In the genomic region with DNA sequence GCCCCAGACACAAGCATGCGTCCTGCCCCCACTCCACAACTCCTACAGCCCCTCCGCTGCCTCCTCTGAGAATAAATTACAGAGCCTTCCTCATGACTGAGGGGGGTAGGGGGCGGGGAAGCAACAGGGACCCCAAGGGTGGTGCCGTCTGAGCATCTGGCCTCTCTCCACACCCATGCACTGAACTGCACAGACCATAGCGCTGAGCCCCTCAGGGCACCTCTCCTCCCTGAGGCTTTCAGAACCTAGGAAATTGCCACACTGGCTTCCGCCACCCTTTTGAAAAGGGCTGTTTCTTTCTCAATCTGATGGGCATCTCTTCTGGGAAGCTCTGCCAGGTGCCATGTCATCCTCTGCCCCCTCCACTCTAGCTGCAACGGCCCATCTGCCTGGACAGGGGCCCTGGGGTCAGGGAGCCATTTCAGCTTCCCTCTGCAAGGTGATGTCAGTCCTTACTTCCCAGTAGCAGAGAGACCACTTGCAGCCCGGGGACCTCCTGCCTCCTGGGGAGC, we compare ENCODE assay signal across 19 cellular contexts. TPM values are rescaled to one million over a fixed set of nuclear protein-coding genes. Genes with fewer than 3 reads are reported as not detected.
DNase-seq lines count a peak whose midpoint lies in the region; ATAC-seq and TF ChIP-seq lines count a peak whose summit lies in the region.
"Had no signal": no experiment of that assay in that cellular context is flagged by ENCODE, and none has a peak within 500 bp of the region (broad histone marks: within the 10 kb centered on the region; RNA-seq: fewer than 3 reads in every experiment).

No MANE protein-coding gene starts in this region.

- no peaks in the 10 kb centered on the region for H4K20me1 ChIP-seq in Loucy (ENCODE audit: insufficient read depth, low read length, poor library complexity, severe bottlenecking)

- no peak overlapping the region for H3K23ac ChIP-seq in neuronal stem cell (ENCODE audit: low read depth, low read length, poor library complexity)

- no peak overlapping the region for H3K27ac ChIP-seq in CD4-positive, alpha-beta memory T cell (ENCODE audit: low read depth, low read length)
- H3K27ac ChIP-seq in neuronal stem cell (replicated peaks; ENCODE audit: low read length) (no peak overlapping the region), gastrocnemius medialis (no peak overlapping the region), ovary (no peak overlapping the region)
- H3K27ac ChIP-seq: gastroesophageal sphincter had no signal

- H3K27me3 ChIP-seq in CD4-positive, alpha-beta memory T cell (ENCODE audit: insufficient read depth, low read length), result no peaks in the 10 kb centered on the region
- H3K27me3 ChIP-seq in Loucy (ENCODE audit: insufficient read depth, low read length, poor library complexity, severe bottlenecking) (no peaks in the 10 kb centered on the region), neuronal stem cell (ENCODE audit: control insufficient read depth in 3 of 3, insufficient read depth in 3 of 3, low read depth in 1 of 3, low read length in 3 of 3) (no peaks in the 10 kb centered on the region), gastrocnemius medialis (no peaks in the 10 kb centered on the region), ovary (no peaks in the 10 kb centered on the region)

- TF ChIP-seq POLR2A in gastrocnemius medialis (IDR thresholded peaks at IDR 0.05) (no peak), ovary (IDR thresholded peaks at IDR 0.05) (no peak)

- peak overlapping the region in 6 of 7 donors; percentile 57 to 99 (median 82) for H3K27ac Mint-ChIP-seq in CD4-positive, alpha-beta memory T cell
- peak overlapping the region; percentile 71 for H3K27ac Mint-ChIP-seq in activated naive CD8-positive, alpha-beta T cell treated with anti-CD3 and anti-CD28 coated beads, Interleukin-2, amount 10 ng/mL, durations not matched to agents 7 days and 5 days
- H3K27ac Mint-ChIP-seq: GM23338 had no signal

- peaks cover 7 to 28% of the 10 kb centered on the region in 2 donors for H3K36me3 Mint-ChIP-seq in CD4-positive, alpha-beta memory T cell
- peaks cover 24% of the 10 kb centered on the region for H3K36me3 Mint-ChIP-seq in activated naive CD8-positive, alpha-beta T cell treated with anti-CD3 and anti-CD28 coated beads, Interleukin-2, amount 10 ng/mL, durations not matched to agents 7 days and 5 days

- H2AFZ ChIP-seq in Loucy (ENCODE audit: low read length), result no peak overlapping the region
- H2AFZ ChIP-seq in neuronal stem cell (ENCODE audit: low read length), result no peak overlapping the region
- H2AFZ ChIP-seq: GM23338 had no signal

- in situ Hi-C loops in gastrocnemius medialis (cut with MboI; ENCODE audit: low sequenced_read_pairs in 4 of 4), result no loop called here

- CTCF ChIA-PET in CD4-positive, alpha-beta memory T cell (lab: Charles Lee; ENCODE audit: partially characterized antibody), result interaction anchor here (1.1 to 4.9 kb wide), 3 partner anchors 20 to 42 kb away, joined by 3 to 31 read pairs (median 4); no protein-coding TSS in a partner anchor

- H3K4me2 ChIP-seq in Loucy (ENCODE audit: low read depth, low read length, poor library complexity, severe bottlenecking), result peak overlapping the region; percentile 93
- H3K4me2 ChIP-seq in neuronal stem cell (ENCODE audit: insufficient read depth, low read length, poor library complexity, severe bottlenecking), result no peak overlapping the region
- H3K4me2 ChIP-seq: GM23338, SK-N-SH had no signal

- peaks cover 1% of the 10 kb centered on the region for H3K79me1 ChIP-seq in neuronal stem cell (ENCODE audit: low read depth, low read length)

- H3K27me3 Mint-ChIP-seq in CD4-positive, alpha-beta memory T cell, result no peaks in the 10 kb centered on the region
- no peaks in the 10 kb centered on the region for H3K27me3 Mint-ChIP-seq in activated naive CD8-positive, alpha-beta T cell treated with anti-CD3 and anti-CD28 coated beads, Interleukin-2, amount 10 ng/mL, durations not matched to agents 7 days and 5 days

- peaks cover 0 to 16% (median 8%) of the 10 kb centered on the region in 8 donors for H3K9me3 Mint-ChIP-seq in CD4-positive, alpha-beta memory T cell
- peaks cover 16% of the 10 kb centered on the region for H3K9me3 Mint-ChIP-seq in activated naive CD8-positive, alpha-beta T cell treated with anti-CD3 and anti-CD28 coated beads, Interleukin-2, amount 10 ng/mL, durations not matched to agents 7 days and 5 days

- no peak for ATAC-seq in activated naive CD8-positive, alpha-beta T cell treated with anti-CD3 and anti-CD28 coated beads, Interleukin-2, amount 10 ng/mL, durations not matched to agents 7 days and 5 days (ENCODE audit: low read depth)
- no peak for ATAC-seq in gastrocnemius medialis
- ATAC-seq in GM18858 (IDR thresholded peaks at IDR 0.05; ENCODE audit: unreplicated experiment), result no peak
- ATAC-seq: gastroesophageal sphincter, GM23338 had no signal

- H2BK120ac ChIP-seq in neuronal stem cell (ENCODE audit: low read depth, low read length), result no peak overlapping the region

- H3K4me3 Mint-ChIP-seq in CD4-positive, alpha-beta memory T cell, result peak overlapping the region in 4 of 8 donors; percentile 31 to 80 (median 58)
- peak overlapping the region; percentile 34 for H3K4me3 Mint-ChIP-seq in activated naive CD8-positive, alpha-beta T cell treated with anti-CD3 and anti-CD28 coated beads, Interleukin-2, amount 10 ng/mL, durations not matched to agents 7 days and 5 days
- H3K4me3 Mint-ChIP-seq: GM23338, naive B cell had no signal

- POLR2A ChIA-PET in CD4-positive, alpha-beta memory T cell (lab: Charles Lee; ENCODE audit: partially characterized antibody), result interaction anchor here (0.8 to 4.2 kb wide), 4 partner anchors 9 to 106 kb away, joined by 3 to 22 read pairs (median 12); partner anchors contain the start of gene ACSS1
- POLR2A ChIA-PET in activated naive CD8-positive, alpha-beta T cell treated with anti-CD3 and anti-CD28 coated beads, Interleukin-2, amount 10 ng/mL, durations not matched to agents 7 days and 5 days (lab: Charles Lee), result interaction anchor here (1.5 kb wide), 1 partner anchor 20 kb away, joined by 6 read pairs; no protein-coding TSS in a partner anchor

- intact Hi-C loops in CD4-positive, alpha-beta memory T cell (cut with micrococcal nuclease), result no loop called here
- intact Hi-C loops in gastrocnemius medialis (cut with DNase I; ENCODE audit: low total_unique reads), result no loop called here
- intact Hi-C loops in ovary (cut with DNase I), result no loop called here

- peaks cover 33 to 87% (median 62%) of the 10 kb centered on the region in 4 donors for H3K4me1 Mint-ChIP-seq in CD4-positive, alpha-beta memory T cell
- H3K4me1 Mint-ChIP-seq in activated naive CD8-positive, alpha-beta T cell treated with anti-CD3 and anti-CD28 coated beads, Interleukin-2, amount 10 ng/mL, durations not matched to agents 7 days and 5 days, result peaks cover 56% of the 10 kb centered on the region

- no peaks in the 10 kb centered on the region for H3K9me3 ChIP-seq in CD4-positive, alpha-beta memory T cell (ENCODE audit: control insufficient read depth in 1 of 2, low read length in 2 of 2)
- H3K9me3 ChIP-seq in Loucy (ENCODE audit: insufficient read depth, low read depth, low read length), result no peaks in the 10 kb centered on the region
- no peaks in the 10 kb centered on the region for H3K9me3 ChIP-seq in neuronal stem cell (replicated peaks in 1 of 2; ENCODE audit: control insufficient read depth in 2 of 2, insufficient read depth in 1 of 2, low read depth in 1 of 2, low read length in 2 of 2)
- no peaks in the 10 kb centered on the region for H3K9me3 ChIP-seq in gastrocnemius medialis
- no peaks in the 10 kb centered on the region for H3K9me3 ChIP-seq in ovary
- H3K9me3 ChIP-seq: SK-N-SH had no signal

- no peak overlapping the region for H3K14ac ChIP-seq in neuronal stem cell (ENCODE audit: low read length)

- no peak overlapping the region for H2AK5ac ChIP-seq in neuronal stem cell (ENCODE audit: low read depth, low read length)

- no peak overlapping the region for H2BK12ac ChIP-seq in neuronal stem cell (ENCODE audit: low read length)

- H3K4ac ChIP-seq in neuronal stem cell (ENCODE audit: low read length), result no peak overlapping the region

- H3K79me2 ChIP-seq in Loucy (ENCODE audit: insufficient read depth, low read length), result peaks cover 52% of the 10 kb centered on the region

- H3K4me1 ChIP-seq in CD4-positive, alpha-beta memory T cell (ENCODE audit: insufficient read depth, low read length), result peaks cover 52% of the 10 kb centered on the region
- H3K4me1 ChIP-seq in Loucy (ENCODE audit: insufficient read depth, low read length, poor library complexity, severe bottlenecking) (peaks cover 78% of the 10 kb centered on the region), neuronal stem cell (ENCODE audit: control insufficient read depth in 2 of 2, insufficient read depth in 1 of 2, low read depth in 1 of 2, low read length in 2 of 2) (peaks cover 0 to 2% of the 10 kb centered on the region in 2 donors), gastrocnemius medialis (no peaks in the 10 kb centered on the region), ovary (ENCODE audit: insufficient read depth) (no peaks in the 10 kb centered on the region)
- H3K4me1 ChIP-seq: gastroesophageal sphincter had no signal

- H3K9ac ChIP-seq in Loucy (ENCODE audit: low read depth, low read length, poor library complexity, severe bottlenecking) (peak overlapping the region; percentile 91), neuronal stem cell (ENCODE audit: low read depth, low read length, poor library complexity) (no peak overlapping the region)
- H3K9ac ChIP-seq: SK-N-SH had no signal

- H2BK5ac ChIP-seq in neuronal stem cell (ENCODE audit: low read length), result no peak overlapping the region

- H4K91ac ChIP-seq in neuronal stem cell (ENCODE audit: low read depth, low read length, poor library complexity), result no peak overlapping the region

- H3K36me3 ChIP-seq in CD4-positive, alpha-beta memory T cell (ENCODE audit: insufficient read depth, low read length), result no peaks in the 10 kb centered on the region
- no peaks in the 10 kb centered on the region for H3K36me3 ChIP-seq in Loucy (ENCODE audit: insufficient read depth, low read length)
- peaks cover 4 to 8% of the 10 kb centered on the region in 2 donors for H3K36me3 ChIP-seq in neuronal stem cell (replicated peaks in 1 of 2; ENCODE audit: control insufficient read depth in 2 of 2, insufficient read depth in 2 of 2, low read length in 2 of 2)
- peaks cover 0 to 4% of the 10 kb centered on the region in 2 donors for H3K36me3 ChIP-seq in gastrocnemius medialis
- no peaks in the 10 kb centered on the region for H3K36me3 ChIP-seq in ovary

- TF ChIP-seq CTCF in Loucy (conservative IDR thresholded peaks at IDR 0.05; ENCODE audit: low read length) (no peak), gastrocnemius medialis (IDR thresholded peaks at IDR 0.05 in 4 of 5, conservative IDR thresholded peaks at IDR 0.05 in 1 of 5) (no peak), ovary (IDR thresholded peaks at IDR 0.05) (no peak)

- H4K8ac ChIP-seq in neuronal stem cell (ENCODE audit: low read depth, low read length), result no peak overlapping the region

- peak overlapping the region; percentile 40 for H3K18ac ChIP-seq in neuronal stem cell (ENCODE audit: low read length)

- H3F3A ChIP-seq in Loucy (ENCODE audit: low read depth), result 0 out of 2 replicates have a peak, but pooled peaks cover 2% of the 10 kb centered on the region

- DNase-seq in CD4-positive, alpha-beta memory T cell, result no peak
- no peak for DNase-seq in activated naive CD8-positive, alpha-beta T cell treated with anti-CD3 and anti-CD28 coated beads, Interleukin-2, amount 10 ng/mL, durations not matched to agents 7 days and 5 days
- DNase-seq in neuronal stem cell (ENCODE audit: low spot score) (no peak), gastrocnemius medialis (no peak), ovary (no peak)
- DNase-seq: activated CD4-positive, CD25-positive, alpha-beta regulatory T cell; activated gamma-delta T cell treated with Interleukin-2 at 50 U/mL for 16 hours; GDM1; kidney; naive B cell; NCI-H2107; SK-N-SH; stimulated activated naive CD4-positive, alpha-beta T cell treated with Interleukin-2 at 50 U/mL for 16 hours had no signal

- no peak for TF ChIP-seq EP300 in ovary (IDR thresholded peaks at IDR 0.05)

- no peak overlapping the region for H3K4me3 ChIP-seq in CD4-positive, alpha-beta memory T cell (ENCODE audit: low read length in 2 of 2)
- H3K4me3 ChIP-seq in Loucy (ENCODE audit: low read length, poor library complexity, severe bottlenecking) (peak overlapping the region; percentile 80), neuronal stem cell (ENCODE audit: low read length in 2 of 2) (no peak overlapping the region), gastrocnemius medialis (no peak overlapping the region), ovary (no peak overlapping the region)
- H3K4me3 ChIP-seq: gastroesophageal sphincter, GM23338 had no signal

- no peaks in the 10 kb centered on the region for H3K9me2 ChIP-seq in Loucy (replicated peaks; ENCODE audit: low read depth, low read length)
- H3K9me2 ChIP-seq: SK-N-SH had no signal

- H2BK15ac ChIP-seq in neuronal stem cell (ENCODE audit: low read length), result no peak overlapping the region

- no CpG with 5 or more reads among the region's 8 CpGs for WGBS in neuronal stem cell (ENCODE audit: extremely low coverage in 2 of 2, insufficient read length in 2 of 2, insufficient replicate concordance in 1 of 2), 2 donors
- 30 to 48% (median 43%) methylated on average over 8 of the region's 8 CpGs for WGBS in ovary, 3 donors

RNA-seq across cellular contexts. Expression of gene CST7, which starts 2.5 kb away (rescaled TPM):
- total RNA-seq in CD4-positive, alpha-beta memory T cell, result 10 to 100 TPM; 23.2 to 23.3 TPM
- polyA plus RNA-seq in CD4-positive, alpha-beta memory T cell, result 10 to 100 TPM; 57.7 to 62.8 TPM
- 10 to 100 TPM; 92.0 to 92.4 TPM for total RNA-seq in activated naive CD8-positive, alpha-beta T cell treated with anti-CD3 and anti-CD28 coated beads, Interleukin-2, amount 10 ng/mL, durations not matched to agents 7 days and 5 days
- polyA plus RNA-seq in neuronal stem cell (2013, experiment 1 of 2), result not detected
- polyA plus RNA-seq in neuronal stem cell (2013, experiment 2 of 2), result not detected
- total RNA-seq in gastrocnemius medialis (1 to 10 TPM in 2 of 4 donors, under 1 TPM in 1, not detected in 1; 0.91 to 1.9 (median 1.0) TPM), ovary (1 to 10 TPM in 3 of 7 donors, under 1 TPM in 3, not detected in 1; 0.48 to 1.2 (median 0.90) TPM)
- 1 to 10 TPM; 1.1 to 5.9 TPM for polyA plus RNA-seq in ovary
- total RNA-seq: bronchial epithelial cell, GM23338, LHCN-M2 had no signal
- polyA plus RNA-seq: GM23338 had no signal

RNA-seq across cellular contexts. Expression of gene APMAP, which starts 41.0 kb away (rescaled TPM):
- 10 to 100 TPM; 48.4 to 50.0 TPM for total RNA-seq in CD4-positive, alpha-beta memory T cell
- polyA plus RNA-seq in CD4-positive, alpha-beta memory T cell, result 100 to 1,000 TPM in 1 of 2 donors, 10 to 100 TPM in 1; 70.7 to 130 TPM
- 10 to 100 TPM; 60.7 to 64.6 TPM for total RNA-seq in activated naive CD8-positive, alpha-beta T cell treated with anti-CD3 and anti-CD28 coated beads, Interleukin-2, amount 10 ng/mL, durations not matched to agents 7 days and 5 days
- polyA plus RNA-seq in neuronal stem cell (2013, experiment 1 of 2), result 56.3 TPM
- polyA plus RNA-seq in neuronal stem cell (2013, experiment 2 of 2), result 57.5 TPM
- 100 to 1,000 TPM in 1 of 4 donors, 10 to 100 TPM in 3; 24.2 to 108 (median 29.3) TPM for total RNA-seq in gastrocnemius medialis
- total RNA-seq in ovary, result 10 to 100 TPM; 23.5 to 59.0 (median 45.3) TPM
- polyA plus RNA-seq in ovary, result 100 to 1,000 TPM in 1 of 2 donors, 10 to 100 TPM in 1; 46.0 to 103 TPM

Comparison
In these comparisons a context has a peak if more than half of its experiments do, and no peak if none do; other contexts are left out.
1. RNA of gene CST7, which starts 2.5 kb away (total RNA-seq): 92.0 to 92.4 TPM in activated naive CD8-positive, alpha-beta T cell treated with anti-CD3 and anti-CD28 coated beads, Interleukin-2, amount 10 ng/mL, durations not matched to agents 7 days and 5 days and 23.2 to 23.3 TPM in CD4-positive, alpha-beta memory T cell; 0.91 to 1.9 TPM in gastrocnemius medialis and 0.48 to 1.2 TPM in ovary; every median in the first group is over 4 times any median in the second.